8 cellular contexts compared by ENCODE assay signal in the genomic region with DNA sequence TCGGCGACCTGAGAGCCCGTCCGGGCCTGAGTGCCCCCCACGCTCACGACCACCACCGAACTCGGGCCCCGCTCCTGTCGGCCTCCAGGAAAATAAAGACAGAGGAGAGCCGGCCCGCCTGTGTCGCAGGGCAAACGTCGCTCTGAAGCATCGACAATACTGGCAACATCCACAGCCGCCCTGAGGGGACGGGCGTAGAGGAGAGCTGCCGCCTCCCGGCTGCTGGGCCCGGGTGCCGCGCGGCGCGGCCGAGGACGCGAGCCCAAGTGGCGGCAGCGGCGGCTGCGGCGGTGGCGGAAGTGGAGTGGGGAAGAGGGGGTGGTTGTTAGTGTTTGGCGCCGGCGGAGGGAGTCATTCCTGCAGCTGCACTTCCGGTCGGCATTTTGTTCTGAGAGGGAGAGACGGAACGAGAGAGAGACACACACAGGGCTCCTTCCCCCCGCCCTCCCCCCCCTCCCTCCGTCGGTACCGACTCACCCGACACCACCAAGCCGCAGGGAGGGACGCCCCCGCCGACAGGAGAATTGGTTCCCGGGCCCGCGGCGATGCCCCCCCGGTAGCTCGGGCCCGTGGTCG. TPM values are rescaled to one million over a fixed set of nuclear protein-coding genes. Genes with fewer than 3 reads are reported as not detected.
A peak's percentile ranks its signal among the peaks of the same experiment; 100 is the strongest.
DNase-seq lines count a peak whose midpoint lies in the region; ATAC-seq and TF ChIP-seq lines count a peak whose summit lies in the region.

Gene NIPBL (plus strand): TSS at position 381 of the 576 bp plus-strand sequence. CDS start 76,928 bp downstream, outside the sequence.

- peak; percentile 54 for ATAC-seq in GM21526 (IDR thresholded peaks at IDR 0.05; ENCODE audit: low FRiP score, unreplicated experiment)

- H3K4me2 ChIP-seq in OCI-LY1 (ENCODE audit: low read length): peak within 1 kb of the TSS; percentile 88

- no peaks in the 10 kb centered on the region for H3K9me3 ChIP-seq in OCI-LY1 (ENCODE audit: low read length)
- no peaks in the 10 kb centered on the region for H3K9me3 ChIP-seq in mononuclear cell (ENCODE audit: low read depth, low read length)

- peak within 1 kb of the TSS; percentile 93 for H3K9ac ChIP-seq in OCI-LY1 (ENCODE audit: low read length)

- no peaks in the 10 kb centered on the region for H3F3A ChIP-seq in OCI-LY1 (ENCODE audit: insufficient read depth, low read length)

- peaks cover 68% of the 10 kb centered on the region for H3K4me1 ChIP-seq in OCI-LY1 (ENCODE audit: insufficient read depth, low read length, severe bottlenecking)
- H3K4me1 ChIP-seq in mononuclear cell (ENCODE audit: insufficient read depth, low read length): peaks cover 21% of the 10 kb centered on the region

- H3K27me3 ChIP-seq in OCI-LY1 (ENCODE audit: insufficient read depth, low read length) (no peaks in the 10 kb centered on the region), mononuclear cell (ENCODE audit: insufficient read depth, low read length) (no peaks in the 10 kb centered on the region)

- peaks cover 10% of the 10 kb centered on the region for H4K20me1 ChIP-seq in OCI-LY1 (ENCODE audit: insufficient read depth, low read length)

- H3K9me2 ChIP-seq in OCI-LY1 (ENCODE audit: low read depth, low read length): no peaks in the 10 kb centered on the region

- DNase-seq in D341Med (ENCODE audit: low spot score) (peak; percentile 86), HuH-7 (ENCODE audit: low spot score) (peak; percentile 95), epidermal melanocyte (ENCODE audit: insufficient read length, low spot score) (peak; percentile 62)
- DNase-seq in activated CD8-positive, alpha-beta memory T cell treated with anti-CD3 and anti-CD28 coated beads, Interleukin-2, amount 50 U/mL, for 48 hours: peak; percentile 90
- peak; percentile 68 to 78 for DNase-seq in stimulated activated CD8-positive, alpha-beta memory T cell treated with anti-CD3 and anti-CD28 coated beads, Interleukin-4, amount 100 ng/mL, for 1 hour (ENCODE audit: low read depth in 2 of 2, low spot score in 1 of 2)

- no peaks in the 10 kb centered on the region for H3K36me3 ChIP-seq in OCI-LY1 (ENCODE audit: insufficient read depth, low read length)

- peaks cover 88% of the 10 kb centered on the region for H3K79me2 ChIP-seq in OCI-LY1 (ENCODE audit: insufficient read depth, low read length)

- H2AFZ ChIP-seq in OCI-LY1 (ENCODE audit: low read length): peak within 1 kb of the TSS; percentile 28; the same call in 1 of the 2 replicates

- peak within 1 kb of the TSS; percentile 85 for H3K27ac ChIP-seq in OCI-LY1 (ENCODE audit: low read depth, low read length, poor library complexity, severe bottlenecking)

- no peak for TF ChIP-seq CTCF in OCI-LY1 (IDR thresholded peaks at IDR 0.05; ENCODE audit: low read length)

- peak within 1 kb of the TSS; percentile 90 for H3K4me3 ChIP-seq in OCI-LY1 (ENCODE audit: low read depth, low read length, poor library complexity, severe bottlenecking)
- H3K4me3 ChIP-seq in mononuclear cell (ENCODE audit: low read length): peak within 1 kb of the TSS; percentile 96

RNA-seq across cellular contexts. Expression of gene NIPBL, which starts in this region (rescaled TPM):
- total RNA-seq in mononuclear cell: 97.6 TPM

Comparison
In these comparisons a context has a peak if more than half of its experiments do, and no peak if none do; other contexts are left out.
1. Peak in every context shown above with its lines: DNase-seq, ATAC-seq, H3K4me3 ChIP-seq and H3K27ac ChIP-seq.